10 cellular contexts compared by ENCODE assay signal in the genomic region with DNA sequence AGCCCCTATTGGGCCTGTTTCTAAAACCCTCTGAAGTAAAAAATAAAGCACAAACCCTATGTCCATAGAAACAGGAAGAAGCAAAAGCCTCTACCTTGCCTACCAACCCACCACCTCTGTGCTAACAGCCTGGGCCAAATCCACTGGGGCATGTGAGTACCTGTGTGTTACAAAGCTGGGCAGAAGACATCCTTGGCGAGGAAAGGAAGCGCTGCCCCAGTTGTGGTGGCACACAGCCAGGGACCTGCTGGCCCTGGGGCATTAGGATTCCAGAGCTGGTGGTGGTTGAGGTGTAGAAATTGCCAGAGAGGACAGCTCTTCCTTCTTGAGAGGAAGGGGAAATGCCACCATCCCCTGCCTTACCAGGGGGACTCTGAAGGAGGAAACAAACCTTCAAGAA. TPM values are rescaled to one million over a fixed set of nuclear protein-coding genes. Genes with fewer than 3 reads are reported as not detected.
DNase-seq lines count a peak whose midpoint lies in the region; ATAC-seq, FAIRE-seq and TF ChIP-seq lines count a peak whose summit lies in the region.
"Had no signal": no experiment of that assay in that cellular context is flagged by ENCODE, and none has a peak within 500 bp of the region (broad histone marks: within the 10 kb centered on the region; RNA-seq: fewer than 3 reads in every experiment).

No MANE protein-coding gene starts in this region.

- intact Hi-C loops in right lobe of liver (cut with DNase I), result loop anchor here in 1 of 2 donors (5.0 kb wide), 1 partner anchor 67 kb away; no protein-coding TSS in a partner anchor

- peaks cover 31% of the 10 kb centered on the region for H3K4me1 ChIP-seq in astrocyte (ENCODE audit: insufficient read depth, low read length)
- H3K4me1 ChIP-seq in right lobe of liver, result peaks cover 0 to 75% (median 26%) of the 10 kb centered on the region in 4 donors
- peaks cover 0 to 84% (median 41%) of the 10 kb centered on the region in 4 donors for H3K4me1 ChIP-seq in tibial nerve

- H3K4me1 Mint-ChIP-seq in activated naive CD4-positive, alpha-beta T cell treated with anti-CD3 and anti-CD28 coated beads, Interleukin-2, amount 10 ng/mL, durations not matched to agents 7 days and 5 days, result peaks cover 61% of the 10 kb centered on the region
- H3K4me1 Mint-ChIP-seq in astrocyte (ENCODE audit: low read depth, unreplicated experiment), result peaks cover 31% of the 10 kb centered on the region

- H3K27ac Mint-ChIP-seq in activated naive CD4-positive, alpha-beta T cell treated with anti-CD3 and anti-CD28 coated beads, Interleukin-2, amount 10 ng/mL, durations not matched to agents 7 days and 5 days, result no peak overlapping the region
- H3K27ac Mint-ChIP-seq in astrocyte (ENCODE audit: unreplicated experiment), result peak overlapping the region; percentile 9

- WGBS in right lobe of liver (ENCODE audit: insufficient coverage, low coverage, low lambda C conversion rate, missing lambda C conversion rate), result 29% methylated on average over 2 of the region's 2 CpGs
- WGBS in tibial nerve, 2 donors, result 73 to 96% methylated on average over 2 of the region's 2 CpGs

- H3K27me3 Mint-ChIP-seq in activated naive CD4-positive, alpha-beta T cell treated with anti-CD3 and anti-CD28 coated beads, Interleukin-2, amount 10 ng/mL, durations not matched to agents 7 days and 5 days, result no peaks in the 10 kb centered on the region
- no peaks in the 10 kb centered on the region for H3K27me3 Mint-ChIP-seq in astrocyte (ENCODE audit: low read depth, unreplicated experiment)

- no peak overlapping the region for H3K4me2 ChIP-seq in astrocyte (ENCODE audit: low read length)

- H3K9me3 ChIP-seq in astrocyte (ENCODE audit: insufficient read depth, low read depth, low read length), result no peaks in the 10 kb centered on the region
- no peaks in the 10 kb centered on the region for H3K9me3 ChIP-seq in right lobe of liver
- H3K9me3 ChIP-seq in tibial nerve, result no peaks in the 10 kb centered on the region

- TF ChIP-seq POLR2A in right lobe of liver (IDR thresholded peaks at IDR 0.05) (no peak), tibial nerve (IDR thresholded peaks at IDR 0.05) (no peak)

- H3K9me3 Mint-ChIP-seq in activated naive CD4-positive, alpha-beta T cell treated with anti-CD3 and anti-CD28 coated beads, Interleukin-2, amount 10 ng/mL, durations not matched to agents 7 days and 5 days, result no peaks in the 10 kb centered on the region
- no peaks in the 10 kb centered on the region for H3K9me3 Mint-ChIP-seq in astrocyte (ENCODE audit: unreplicated experiment)

- H3K9ac ChIP-seq in astrocyte (ENCODE audit: low read length), result no peak overlapping the region

- no peak overlapping the region for H3K4me3 ChIP-seq in astrocyte (ENCODE audit: insufficient read depth, low read depth, low read length)
- H3K4me3 ChIP-seq in right lobe of liver, result no peak overlapping the region
- H3K4me3 ChIP-seq in tibial nerve, result no peak overlapping the region
- H3K4me3 ChIP-seq: cardiac muscle cell had no signal

- H3K79me2 ChIP-seq in astrocyte (ENCODE audit: insufficient read depth, low read length), result peaks cover 3% of the 10 kb centered on the region

- CTCF ChIA-PET in activated naive CD4-positive, alpha-beta T cell treated with anti-CD3 and anti-CD28 coated beads, Interleukin-2, amount 10 ng/mL, durations not matched to agents 7 days and 5 days (lab: Charles Lee), result interaction anchor here (1.1 to 14.9 kb wide), 8 partner anchors 10 to 423 kb away, joined by 3 to 482 read pairs (median 24); a partner anchor contains a TSS

- peaks cover 6% of the 10 kb centered on the region for H4K20me1 ChIP-seq in astrocyte (ENCODE audit: insufficient read depth, low read length)

- H3K27me3 ChIP-seq in astrocyte (ENCODE audit: insufficient read depth, low read length), result no peaks in the 10 kb centered on the region
- no peaks in the 10 kb centered on the region for H3K27me3 ChIP-seq in right lobe of liver
- H3K27me3 ChIP-seq in tibial nerve, result no peaks in the 10 kb centered on the region
- H3K27me3 ChIP-seq: cardiac muscle cell had no signal

- H3K36me3 Mint-ChIP-seq in activated naive CD4-positive, alpha-beta T cell treated with anti-CD3 and anti-CD28 coated beads, Interleukin-2, amount 10 ng/mL, durations not matched to agents 7 days and 5 days, result peaks cover 4% of the 10 kb centered on the region
- peaks cover 3% of the 10 kb centered on the region for H3K36me3 Mint-ChIP-seq in astrocyte (ENCODE audit: low read depth, unreplicated experiment)

- H2AFZ ChIP-seq in astrocyte (ENCODE audit: low read depth, low read length), result no peak overlapping the region

- no peak overlapping the region for H3K27ac ChIP-seq in astrocyte (ENCODE audit: low read depth, low read length)
- peak overlapping the region in 2 of 3 donors; percentile 52 to 53 for H3K27ac ChIP-seq in right lobe of liver
- peak overlapping the region; percentile 77 to 92 (median 84) for H3K27ac ChIP-seq in tibial nerve
- H3K27ac ChIP-seq: cardiac muscle cell had no signal

- DNase-seq in activated naive CD4-positive, alpha-beta T cell treated with anti-CD3 and anti-CD28 coated beads, Interleukin-2, amount 10 ng/mL, durations not matched to agents 7 days and 5 days, result no peak
- DNase-seq in activated naive CD4-positive, alpha-beta T cell treated with Interleukin-2 at 50 U/mL for 16 hours, result no peak
- DNase-seq in astrocyte (ENCODE audit: low read depth) (no peak), right lobe of liver (peak in 1 of 3 donors; percentile 89), tibial nerve (ENCODE audit: low spot score in 2 of 2) (no peak), NCI-H1048 (lab: John Stamatoyannopoulos, UW) (no peak)
- DNase-seq in stimulated activated naive CD4-positive, alpha-beta T cell (lab: John Stamatoyannopoulos, UW), result no peak
- DNase-seq: foreskin fibroblast had no signal

- FAIRE-seq in astrocyte (lab: Jason Lieb, UNC), result no peak

- H3K4me3 Mint-ChIP-seq in activated naive CD4-positive, alpha-beta T cell treated with anti-CD3 and anti-CD28 coated beads, Interleukin-2, amount 10 ng/mL, durations not matched to agents 7 days and 5 days, result peak overlapping the region; percentile 33
- no peak overlapping the region for H3K4me3 Mint-ChIP-seq in astrocyte (ENCODE audit: unreplicated experiment)

- peak in 3 of 4 donors; percentile 3 to 17 (median 16) for ATAC-seq in right lobe of liver
- no peak for ATAC-seq in GM21528 (IDR thresholded peaks at IDR 0.05; ENCODE audit: low FRiP score, unreplicated experiment)

- no peak for TF ChIP-seq CTCF in astrocyte (IDR thresholded peaks at IDR 0.05; ENCODE audit: insufficient read depth, low read depth, low read length)
- no peak for TF ChIP-seq CTCF in right lobe of liver (IDR thresholded peaks at IDR 0.05)
- no peak for TF ChIP-seq CTCF in tibial nerve (IDR thresholded peaks at IDR 0.05)

- no peaks in the 10 kb centered on the region for H3K36me3 ChIP-seq in astrocyte (ENCODE audit: insufficient read depth, low read length)
- no peaks in the 10 kb centered on the region for H3K36me3 ChIP-seq in right lobe of liver
- no peaks in the 10 kb centered on the region for H3K36me3 ChIP-seq in tibial nerve
- H3K36me3 ChIP-seq: cardiac muscle cell had no signal

- no peak for TF ChIP-seq EP300 in tibial nerve (IDR thresholded peaks at IDR 0.05)

RNA-seq across cellular contexts. Expression of a gene that starts 30.0 kb away (rescaled TPM):
- total RNA-seq in astrocyte (35.5 and 45.9 TPM in 2 replicates), right lobe of liver (10 to 100 TPM; 50.1 to 98.2 (median 81.8) TPM), tibial nerve (100 to 1,000 TPM in 3 of 4 donors, 10 to 100 TPM in 1; 71.6 to 125 (median 104) TPM)
